ENCODE assay signal across 16 cellular contexts in the genomic region with DNA sequence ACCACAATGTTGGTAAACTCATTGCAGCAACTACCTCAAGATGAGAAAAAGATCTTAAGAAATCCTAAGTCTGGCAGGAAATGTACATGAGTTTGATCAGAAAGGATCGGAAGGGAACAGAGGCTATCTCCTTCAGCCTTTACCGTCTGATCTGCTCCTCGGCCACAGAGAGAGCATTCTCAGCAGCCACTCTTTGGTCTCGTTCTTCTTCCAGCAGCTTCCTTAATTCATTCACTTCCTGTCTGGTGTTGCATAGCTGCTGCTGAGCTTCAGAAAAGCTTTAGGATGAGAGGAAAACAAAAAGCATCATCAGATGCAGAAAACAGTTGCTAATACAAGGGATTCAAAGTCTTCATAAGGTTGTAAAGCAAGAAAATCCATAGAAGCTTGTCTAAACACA.
"Had no signal": no experiment of that assay in that cellular context is flagged by ENCODE, and none has a peak within 500 bp of the region (broad histone marks: within the 10 kb centered on the region; RNA-seq: fewer than 3 reads in every experiment).

No MANE protein-coding gene starts in this region.

- H3K27me3 ChIP-seq: foreskin keratinocyte had no signal

- ATAC-seq: foreskin keratinocyte; naive thymus-derived CD8-positive, alpha-beta T cell had no signal

- H3K4me1 ChIP-seq: foreskin keratinocyte had no signal

- DNase-seq: activated CD4-positive, CD25-positive, alpha-beta regulatory T cell treated with anti-CD3 and anti-CD28 coated beads, Interleukin-2, amount 50 U/mL, for 72 hours; activated naive CD8-positive, alpha-beta T cell treated with anti-CD3 and anti-CD28 coated beads for 36 hours; central memory CD4-positive, alpha-beta T cell; effector CD8-positive, alpha-beta T cell; foreskin keratinocyte; glutamatergic neuron; kidney glomerular epithelial cell; naive thymus-derived CD8-positive, alpha-beta T cell; posterior cingulate gyrus; stimulated activated CD4-positive, alpha-beta T cell treated with anti-CD3 and anti-CD28 coated beads, Interleukin-4, amount 100 ng/mL, for 4 hours; stimulated activated CD8-positive, alpha-beta memory T cell treated with anti-CD3 and anti-CD28 coated beads, Interleukin-4, amount 100 ng/mL, for 48 hours; stimulated activated naive CD4-positive, alpha-beta T cell treated with Interleukin-2 at 50 U/mL for 16 hours; SW 1271; trophoblast cell had no signal

- H3K4me3 ChIP-seq: coronary artery, skin epidermis had no signal

- H3K27ac ChIP-seq: foreskin keratinocyte had no signal
